Comparison of ENCODE assay signal across 22 cellular contexts in genomic region chr19:10637894-10638293, GRCh38. TPM values are rescaled to one million over a fixed set of nuclear protein-coding genes. Genes with fewer than 3 reads are reported as not detected.
DNase-seq lines count a peak whose midpoint lies in the region; ATAC-seq, FAIRE-seq and TF ChIP-seq lines count a peak whose summit lies in the region.
"Had no signal": no experiment of that assay in that cellular context is flagged by ENCODE, and none has a peak within 500 bp of the region (broad histone marks: within the 10 kb centered on the region; RNA-seq: fewer than 3 reads in every experiment).

No MANE protein-coding gene starts in this region.

- no peaks in the 10 kb centered on the region for H3K9me3 Mint-ChIP-seq in activated naive CD4-positive, alpha-beta T cell treated with anti-CD3 and anti-CD28 coated beads, Interleukin-2, amount 10 ng/mL, durations not matched to agents 7 days and 5 days
- H3K9me3 Mint-ChIP-seq in T-cell: no peaks in the 10 kb centered on the region
- H3K9me3 Mint-ChIP-seq: HFFc6, memory B cell, neural crest cell had no signal

- H3K18ac ChIP-seq in trophoblast cell (ENCODE audit: low read length): no peak overlapping the region

- H3K4me3 ChIP-seq in K562: no peak overlapping the region
- no peak overlapping the region for H3K4me3 ChIP-seq in upper lobe of right lung
- no peak overlapping the region for H3K4me3 ChIP-seq in trophoblast cell (ENCODE audit: low read depth, low read length)
- H3K4me3 ChIP-seq: ascending aorta had no signal

- no peak overlapping the region for H3K27ac ChIP-seq in K562 (ENCODE audit: extremely low read depth, low read depth, low read length)
- H3K27ac ChIP-seq in upper lobe of right lung: no peak overlapping the region
- H3K27ac ChIP-seq in trophoblast cell (ENCODE audit: low read depth, low read length): no peak overlapping the region
- H3K27ac ChIP-seq: ascending aorta had no signal

- H3K9ac ChIP-seq in K562 (ENCODE audit: insufficient read depth in 1 of 2, low read depth in 2 of 2, low read length in 2 of 2) (0 out of 4 replicates have a peak overlapping the region, but pooled peaks of 1 of the 2 experiments have one; percentile 20), trophoblast cell (ENCODE audit: low read length) (no peak overlapping the region)

- H3K4ac ChIP-seq in trophoblast cell (ENCODE audit: low read depth, low read length): no peak overlapping the region

- no peaks in the 10 kb centered on the region for H3K27me3 ChIP-seq in K562 (ENCODE audit: control insufficient read depth in 2 of 2, insufficient read depth in 2 of 2, low read length in 2 of 2)
- H3K27me3 ChIP-seq in upper lobe of right lung: no peaks in the 10 kb centered on the region
- H3K27me3 ChIP-seq in trophoblast cell (ENCODE audit: insufficient read depth, low read length): no peaks in the 10 kb centered on the region
- H3K27me3 ChIP-seq: ascending aorta had no signal

- no peak overlapping the region for H4K91ac ChIP-seq in trophoblast cell (ENCODE audit: low read depth, low read length)

- H4K12ac ChIP-seq in trophoblast cell (ENCODE audit: low read depth, low read length): no peak overlapping the region

- ATAC-seq in T-cell (replicated peaks in 1 of 4) (no peak), K562 (no peak), upper lobe of right lung (peak; percentile 66), sciatic nerve (no peak)
- ATAC-seq: Right ventricle myocardium inferior; stimulated activated naive CD8-positive, alpha-beta T cell treated with anti-CD3 and anti-CD28 coated beads, Interleukin-15, Interleukin-2, amounts not matched to agents 100 U/mL and 50 U/mL, for 24 hours had no signal

- H3K4me1 ChIP-seq in K562 (replicated peaks in 1 of 2; ENCODE audit: control insufficient read depth in 2 of 2, insufficient read depth in 2 of 2, low read length in 2 of 2) (peaks cover 0 to 13% of the 10 kb centered on the region in 2 experiments; a peak in 2 of 5 replicates), upper lobe of right lung (peaks cover 21% of the 10 kb centered on the region), trophoblast cell (ENCODE audit: control insufficient read depth in 1 of 2, insufficient read depth in 2 of 2, low read length in 2 of 2) (peaks cover 3 to 8% of the 10 kb centered on the region in 2 experiments)
- H3K4me1 ChIP-seq: ascending aorta had no signal

- no peak overlapping the region for H3K4me2 ChIP-seq in K562 (ENCODE audit: insufficient read depth, low read length)
- H3K4me2 ChIP-seq in trophoblast cell (ENCODE audit: low read length): no peak overlapping the region

- no TSS peak for BruUV-seq in K562 (replicated peaks; lab: Mats Ljungman, UMichigan)

- H4K8ac ChIP-seq in trophoblast cell (ENCODE audit: low read depth, low read length): no peak overlapping the region

- no peak for DNase-seq in activated naive CD4-positive, alpha-beta T cell treated with anti-CD3 and anti-CD28 coated beads, Interleukin-2, amount 10 ng/mL, durations not matched to agents 7 days and 5 days
- DNase-seq in activated naive CD4-positive, alpha-beta T cell treated with anti-CD3 and anti-CD28 coated beads, Interleukin-2, amount 50 U/mL, for 16 hours: no peak
- DNase-seq in T-cell: no peak
- DNase-seq in K562 (ENCODE audit: extremely low read depth in 1 of 4, low spot score in 3 of 4): no peak
- no peak for DNase-seq in upper lobe of right lung
- DNase-seq in trophoblast cell: no peak
- DNase-seq in AG08395 (ENCODE audit: low spot score): no peak
- no peak for DNase-seq in sciatic nerve (ENCODE audit: low spot score)
- DNase-seq: ACHN; HFFc6; hippocampal formation; kidney glomerular epithelial cell; NCI-H345; stimulated activated CD4-positive, alpha-beta T cell treated with anti-CD3 and anti-CD28 coated beads, Interleukin-15, amount 100 ng/mL, for 24 hours; stimulated activated naive CD8-positive, alpha-beta T cell treated with anti-CD3 and anti-CD28 coated beads, Interleukin-15, Interleukin-2, amounts not matched to agents 100 U/mL and 50 U/mL, for 24 hours had no signal

- no peak overlapping the region for H2BK5ac ChIP-seq in trophoblast cell (ENCODE audit: low read depth, low read length, poor library complexity)

- TF ChIP-seq RAD21 in K562 (CRISPR knock-in tag; conservative IDR thresholded peaks at IDR 0.05 in 1 of 2, IDR thresholded peaks at IDR 0.05 in 1 of 2): no peak

- H2AK5ac ChIP-seq in trophoblast cell (ENCODE audit: low read length): no peak overlapping the region

- WGBS in K562 (ENCODE audit: insufficient coverage, low coverage, missing lambda C conversion rate): 70% methylated on average over 6 of the region's 8 CpGs
- WGBS in trophoblast cell (ENCODE audit: extremely low coverage, insufficient coverage, insufficient read length): no CpG with 5 or more reads among the region's 8 CpGs

- no peak overlapping the region for H3K4me3 Mint-ChIP-seq in activated naive CD4-positive, alpha-beta T cell treated with anti-CD3 and anti-CD28 coated beads, Interleukin-2, amount 10 ng/mL, durations not matched to agents 7 days and 5 days
- no peak overlapping the region for H3K4me3 Mint-ChIP-seq in T-cell
- H3K4me3 Mint-ChIP-seq: HFFc6, memory B cell, neural crest cell had no signal

- H3K4me1 Mint-ChIP-seq in activated naive CD4-positive, alpha-beta T cell treated with anti-CD3 and anti-CD28 coated beads, Interleukin-2, amount 10 ng/mL, durations not matched to agents 7 days and 5 days: peaks cover 7% of the 10 kb centered on the region
- H3K4me1 Mint-ChIP-seq in T-cell: peaks cover 0 to 14% (median 8%) of the 10 kb centered on the region in 3 donors

- H3K36me3 Mint-ChIP-seq in activated naive CD4-positive, alpha-beta T cell treated with anti-CD3 and anti-CD28 coated beads, Interleukin-2, amount 10 ng/mL, durations not matched to agents 7 days and 5 days: peaks cover 60% of the 10 kb centered on the region
- H3K36me3 Mint-ChIP-seq in T-cell: peaks cover 45% of the 10 kb centered on the region

- no peak overlapping the region for H2BK120ac ChIP-seq in trophoblast cell (ENCODE audit: insufficient read depth, low read length, poor library complexity)

- POLR2A ChIA-PET in T-cell (lab: Charles Lee): no interaction called here
- POLR2A ChIA-PET in K562 (lab: Yijun Ruan, JAX): no interaction called here

- H2BK12ac ChIP-seq in trophoblast cell (ENCODE audit: low read length): no peak overlapping the region

- H3K23ac ChIP-seq in trophoblast cell (ENCODE audit: low read length): no peak overlapping the region

- CTCF ChIA-PET in activated naive CD4-positive, alpha-beta T cell treated with anti-CD3 and anti-CD28 coated beads, Interleukin-2, amount 10 ng/mL, durations not matched to agents 7 days and 5 days (lab: Charles Lee): no interaction called here
- CTCF ChIA-PET in T-cell (lab: Charles Lee): no interaction called here
- CTCF ChIA-PET in K562 (lab: Yijun Ruan, JAX; ENCODE audit: low intra/inter-chr PET ratio): no interaction called here

- H2AFZ ChIP-seq in K562 (ENCODE audit: low read depth, low read length) (no peak overlapping the region), trophoblast cell (ENCODE audit: insufficient read depth, low read length, poor library complexity) (no peak overlapping the region)

- intact Hi-C loops in K562 (cut with micrococcal nuclease): no loop called here
- intact Hi-C loops in upper lobe of right lung (cut with DNase I): no loop called here
- intact Hi-C loops in sciatic nerve (cut with DNase I): no loop called here

- peaks cover 29% of the 10 kb centered on the region; the same call in 2 of the 3 replicates for H3K36me3 ChIP-seq in K562 (ENCODE audit: control insufficient read depth, insufficient read depth, low read length)
- peaks cover 96% of the 10 kb centered on the region for H3K36me3 ChIP-seq in upper lobe of right lung
- H3K36me3 ChIP-seq in trophoblast cell (ENCODE audit: control insufficient read depth in 1 of 2, insufficient read depth in 2 of 2, low read length in 2 of 2): peaks cover 83 to 85% of the 10 kb centered on the region in 2 experiments

- no peak for FAIRE-seq in K562 (lab: Jason Lieb, UNC)
- FAIRE-seq: endometrium had no signal

- H3K79me1 ChIP-seq in trophoblast cell (ENCODE audit: low read length): peaks cover under 1% of the 10 kb centered on the region

- H3K27ac Mint-ChIP-seq in activated naive CD4-positive, alpha-beta T cell treated with anti-CD3 and anti-CD28 coated beads, Interleukin-2, amount 10 ng/mL, durations not matched to agents 7 days and 5 days: peak overlapping the region; percentile 34
- H3K27ac Mint-ChIP-seq in T-cell: peak overlapping the region; percentile 53 to 58
- H3K27ac Mint-ChIP-seq: HFFc6 had no signal

- H3K79me2 ChIP-seq in K562 (ENCODE audit: control insufficient read depth, insufficient read depth, low read length): no peaks in the 10 kb centered on the region
- H3K79me2 ChIP-seq in trophoblast cell (ENCODE audit: control insufficient read depth, insufficient read depth, low read length, poor library complexity): no peaks in the 10 kb centered on the region

- no peaks in the 10 kb centered on the region for H4K20me1 ChIP-seq in K562 (replicated peaks; ENCODE audit: control insufficient read depth, insufficient read depth, low read length)

- in situ Hi-C loops in K562 (cut with MboI): no loop called here

- H3K14ac ChIP-seq in trophoblast cell (ENCODE audit: low read length): no peak overlapping the region

- H3K27me3 Mint-ChIP-seq in activated naive CD4-positive, alpha-beta T cell treated with anti-CD3 and anti-CD28 coated beads, Interleukin-2, amount 10 ng/mL, durations not matched to agents 7 days and 5 days: no peaks in the 10 kb centered on the region
- H3K27me3 Mint-ChIP-seq in T-cell: no peaks in the 10 kb centered on the region
- H3K27me3 Mint-ChIP-seq: memory B cell had no signal

- no peak for TF ChIP-seq EP300 in K562 (IDR thresholded peaks at IDR 0.05; ENCODE audit: low read length)

- no peaks in the 10 kb centered on the region for H3K9me3 ChIP-seq in K562 (replicated peaks; ENCODE audit: control insufficient read depth, insufficient read depth, low read depth, low read length)
- H3K9me3 ChIP-seq in upper lobe of right lung: no peaks in the 10 kb centered on the region
- peaks cover 2% of the 10 kb centered on the region for H3K9me3 ChIP-seq in trophoblast cell (ENCODE audit: insufficient read depth, low read depth, low read length)
- H3K9me3 ChIP-seq: ascending aorta had no signal

- H3K9me1 ChIP-seq in K562 (ENCODE audit: control insufficient read depth, insufficient read depth, low read length): peaks cover 4% of the 10 kb centered on the region

- TF ChIP-seq CTCF in K562 (IDR thresholded peaks at IDR 0.05 in 2 of 3, conservative IDR thresholded peaks at IDR 0.05 in 1 of 3; ENCODE audit: insufficient read depth in 2 of 3, low read depth in 1 of 3, low read length in 3 of 3): no peak
- no peak for TF ChIP-seq CTCF in upper lobe of right lung (IDR thresholded peaks at IDR 0.05)

- no peak for TF ChIP-seq POLR2A in K562 (conservative IDR thresholded peaks at IDR 0.05)

RNA-seq across cellular contexts. Expression of gene SLC44A2, which starts 12.5 kb away (rescaled TPM):
- total RNA-seq in T-cell: 100 to 1,000 TPM; 204 to 228 (median 218) TPM
- 37.8 and 63.7 TPM in 2 replicates for total RNA-seq in K562 (2011; cell fraction: chromatin; rRNA removed; ENCODE audit: low replicate concordance)
- 41.6 and 41.7 TPM in 2 replicates for total RNA-seq in K562 (2011; cell fraction: nucleolus; rRNA removed)
- total RNA-seq in K562 (2011; cell fraction: nucleoplasm; rRNA removed): 44.4 and 57.3 TPM in 2 replicates
- 6.8 and 14.4 TPM in 2 replicates for total RNA-seq in K562 (2014; rRNA removed)
- total RNA-seq in K562 (2014; rRNA removed; fragmentation: Illumina TruSeq; extraction: Trizol): 6.2 and 6.5 TPM in 2 replicates
- total RNA-seq in K562 (2015; rRNA removed; fragmentation: Illumina TruSeq; extraction: Trizol): 8.0 and 8.1 TPM in 2 replicates
- total RNA-seq in K562 (2021): 30.2 and 34.2 TPM in 2 replicates
- polyA plus RNA-seq in K562 (2011; rRNA removed): 15.1 and 23.3 TPM in 2 replicates
- polyA plus RNA-seq in K562 (2011; cell fraction: cytosol; rRNA removed): 22.5 and 26.7 TPM in 2 replicates
- polyA plus RNA-seq in K562 (2011; cell fraction: nucleus; rRNA removed): 44.7 and 54.4 TPM in 2 replicates
- 29.6 and 49.8 TPM in 2 replicates for polyA plus RNA-seq in K562 (2012)
- 26.3 and 33.0 TPM in 2 replicates for polyA plus RNA-seq in K562 (2014; fragmentation: Illumina TruSeq; extraction: Trizol)
- polyA plus RNA-seq in K562 (2014; fragmentation: Nextera tagmentation; extraction: Ambion mirVana): 1 to 10 TPM; 1.1 to 2.3 TPM
- 12.4 and 16.7 TPM in 2 replicates for polyA plus RNA-seq in K562 (2014; rRNA removed)
- polyA minus RNA-seq in K562 (2011; rRNA and poly(A)+ RNA removed): 18.5 and 22.8 TPM in 2 replicates
- polyA minus RNA-seq in K562 (2011; cell fraction: cytosol; rRNA and poly(A)+ RNA removed): 18.0 and 33.3 TPM in 2 replicates
- polyA minus RNA-seq in K562 (2011; cell fraction: nucleus; rRNA and poly(A)+ RNA removed): 7.8 and 11.1 TPM in 2 replicates
- 293 TPM for total RNA-seq in upper lobe of right lung
- polyA plus RNA-seq in trophoblast cell (2013): 232 and 244 TPM in 2 replicates
- total RNA-seq in sciatic nerve: 281 TPM

RNA-seq across cellular contexts. Expression of gene ILF3, which starts 16.3 kb away (rescaled TPM):
- total RNA-seq in T-cell: 100 to 1,000 TPM; 331 to 490 (median 370) TPM
- total RNA-seq in K562 (2011; cell fraction: chromatin; rRNA removed; ENCODE audit: low replicate concordance): 430 and 677 TPM in 2 replicates
- total RNA-seq in K562 (2011; cell fraction: nucleolus; rRNA removed): 329 and 377 TPM in 2 replicates
- 305 and 307 TPM in 2 replicates for total RNA-seq in K562 (2011; cell fraction: nucleoplasm; rRNA removed)
- 141 and 169 TPM in 2 replicates for total RNA-seq in K562 (2014; rRNA removed)
- 122 and 125 TPM in 2 replicates for total RNA-seq in K562 (2014; rRNA removed; fragmentation: Illumina TruSeq; extraction: Trizol)
- total RNA-seq in K562 (2015; rRNA removed; fragmentation: Illumina TruSeq; extraction: Trizol): 179 and 183 TPM in 2 replicates
- total RNA-seq in K562 (2021): 408 and 453 TPM in 2 replicates
- polyA plus RNA-seq in K562 (2011; rRNA removed): 175 and 376 TPM in 2 replicates
- 127 and 144 TPM in 2 replicates for polyA plus RNA-seq in K562 (2011; cell fraction: cytosol; rRNA removed)
- 442 and 520 TPM in 2 replicates for polyA plus RNA-seq in K562 (2011; cell fraction: nucleus; rRNA removed)
- 205 and 346 TPM in 2 replicates for polyA plus RNA-seq in K562 (2012)
- 342 and 395 TPM in 2 replicates for polyA plus RNA-seq in K562 (2014; fragmentation: Illumina TruSeq; extraction: Trizol)
- polyA plus RNA-seq in K562 (2014; fragmentation: Nextera tagmentation; extraction: Ambion mirVana): 10 to 100 TPM; 26.0 to 27.5 TPM
- polyA plus RNA-seq in K562 (2014; rRNA removed): 231 and 240 TPM in 2 replicates
- 144 and 225 TPM in 2 replicates for polyA minus RNA-seq in K562 (2011; rRNA and poly(A)+ RNA removed)
- polyA minus RNA-seq in K562 (2011; cell fraction: cytosol; rRNA and poly(A)+ RNA removed): 105 and 160 TPM in 2 replicates
- polyA minus RNA-seq in K562 (2011; cell fraction: nucleus; rRNA and poly(A)+ RNA removed): 106 and 132 TPM in 2 replicates
- total RNA-seq in upper lobe of right lung: 182 TPM
- polyA plus RNA-seq in trophoblast cell (2013): 200 and 209 TPM in 2 replicates
- 198 TPM for total RNA-seq in sciatic nerve

RNA-seq across cellular contexts. Expression of gene AP1M2, which starts 50.8 kb away (rescaled TPM):
- total RNA-seq in T-cell: 1 to 10 TPM in 2 of 5 donors, under 1 TPM in 1, not detected in 2; 0.30 to 1.6 (median 1.1) TPM
- total RNA-seq in K562 (2011; cell fraction: chromatin; rRNA removed; ENCODE audit: low replicate concordance): not detected in 2 replicates
- 1.2 TPM in 1 of 2 replicates, not detected in the other for total RNA-seq in K562 (2011; cell fraction: nucleolus; rRNA removed)
- total RNA-seq in K562 (2011; cell fraction: nucleoplasm; rRNA removed): 1.1 and 1.7 TPM in 2 replicates
- total RNA-seq in K562 (2014; rRNA removed): 0.59 TPM in 1 of 2 replicates, not detected in the other
- total RNA-seq in K562 (2014; rRNA removed; fragmentation: Illumina TruSeq; extraction: Trizol): 0.57 and 1.3 TPM in 2 replicates
- total RNA-seq in K562 (2015; rRNA removed; fragmentation: Illumina TruSeq; extraction: Trizol): 0.15 TPM in 1 of 2 replicates, not detected in the other
- 0.33 and 0.40 TPM in 2 replicates for total RNA-seq in K562 (2021)
- polyA plus RNA-seq in K562 (2011; rRNA removed): 0.39 and 0.50 TPM in 2 replicates
- 0.34 and 1.0 TPM in 2 replicates for polyA plus RNA-seq in K562 (2011; cell fraction: cytosol; rRNA removed)
- polyA plus RNA-seq in K562 (2011; cell fraction: nucleus; rRNA removed): 0.24 and 0.41 TPM in 2 replicates
- 0.55 and 0.68 TPM in 2 replicates for polyA plus RNA-seq in K562 (2012)
- 0.68 TPM in 1 of 2 replicates, not detected in the other for polyA plus RNA-seq in K562 (2014; fragmentation: Illumina TruSeq; extraction: Trizol)
- polyA plus RNA-seq in K562 (2014; fragmentation: Nextera tagmentation; extraction: Ambion mirVana): 1 to 10 TPM; 1.1 to 1.4 TPM
- polyA plus RNA-seq in K562 (2014; rRNA removed): 1.1 and 1.3 TPM in 2 replicates
- 0.11 TPM in 1 of 2 replicates, not detected in the other for polyA minus RNA-seq in K562 (2011; rRNA and poly(A)+ RNA removed)
- 0.95 and 2.2 TPM in 2 replicates for polyA minus RNA-seq in K562 (2011; cell fraction: cytosol; rRNA and poly(A)+ RNA removed)
- polyA minus RNA-seq in K562 (2011; cell fraction: nucleus; rRNA and poly(A)+ RNA removed): 0.78 TPM in 1 of 2 replicates, not detected in the other
- total RNA-seq in upper lobe of right lung: 37.8 TPM
- 40.5 and 43.5 TPM in 2 replicates for polyA plus RNA-seq in trophoblast cell (2013)
- not detected for total RNA-seq in sciatic nerve
- total RNA-seq: ascending aorta; LHCN-M2; neural crest cell; Right ventricle myocardium inferior; T-helper 2 cell treated with Interferon-gamma antibody and Interleukin-4, amounts not matched to agents 100 ng/mL and 5 ng/mL, for 36 hours had no signal

Comparison
In these comparisons a context has a peak if more than half of its experiments do, and no peak if none do; other contexts are left out.
1. RNA of gene AP1M2, which starts 50.8 kb away (total RNA-seq): 37.8 TPM in upper lobe of right lung (single experiment); 0.15 to 1.7 TPM in K562, 0.30 to 1.6 TPM in T-cell and not detected in sciatic nerve (single experiment); every median in the first group is over 10 times any median in the second.